In genomic region chr3:195760345-195760983, GRCh38 we compare ENCODE assay signal across 16 cellular contexts. TPM values are rescaled to one million over a fixed set of nuclear protein-coding genes. Genes with fewer than 3 reads are reported as not detected.
DNase-seq lines count a peak whose midpoint lies in the region; ATAC-seq lines count a peak whose summit lies in the region.
"Had no signal": no experiment of that assay in that cellular context is flagged by ENCODE, and none has a peak within 500 bp of the region (broad histone marks: within the 10 kb centered on the region; RNA-seq: fewer than 3 reads in every experiment).

No MANE protein-coding gene starts in this region.

- intact Hi-C loops in sciatic nerve (cut with DNase I): no loop called here

- in situ Hi-C loops in G401 (cut with HindIII; ENCODE audit: low sequenced_read_pairs): no loop called here

- DNase-seq in G401 (ENCODE audit: low spot score): peak; percentile 27
- no peak for DNase-seq in T-helper 17 cell
- DNase-seq in left kidney (ENCODE audit: low read depth, low spot score): peak; percentile 31
- no peak for DNase-seq in sciatic nerve (ENCODE audit: low spot score)
- DNase-seq in activated CD4-positive, alpha-beta T cell treated with anti-CD3 and anti-CD28 coated beads, Interleukin-2, amount 50 U/mL, for 4 hours: no peak
- DNase-seq in stimulated activated CD4-positive, alpha-beta T cell treated with anti-CD3 and anti-CD28 coated beads, Interleukin-2, amount 100 ng/mL, for 24 hours: no peak
- DNase-seq: activated CD8-positive, alpha-beta memory T cell treated with anti-CD3 and anti-CD28 coated beads, Interleukin-2, amount 50 U/mL, for 4 hours; dermis blood vessel endothelial cell; esophagus squamous epithelium; mesenchymal stem cell had no signal

- peak overlapping the region; percentile 51 for H3K27ac Mint-ChIP-seq in T-helper 17 cell
- H3K27ac Mint-ChIP-seq: WTC11 had no signal

- peaks cover 69% of the 10 kb centered on the region for H3K27me3 Mint-ChIP-seq in T-helper 17 cell

- H3K4me1 Mint-ChIP-seq in T-helper 17 cell: peaks cover 20% of the 10 kb centered on the region

- ATAC-seq in T-helper 17 cell (no peak), sciatic nerve (peak; percentile 82), GM18868 (IDR thresholded peaks at IDR 0.05; ENCODE audit: unreplicated experiment) (no peak), GM21423 (IDR thresholded peaks at IDR 0.05; ENCODE audit: unreplicated experiment) (no peak)
- ATAC-seq: WTC11 had no signal

- H3K36me3 Mint-ChIP-seq in T-helper 17 cell (ENCODE audit: low read depth): peaks cover 5% of the 10 kb centered on the region
- H3K36me3 Mint-ChIP-seq: WTC11 had no signal

- H3K9me3 ChIP-seq in T-helper 17 cell (ENCODE audit: control insufficient read depth, low read length, poor library complexity, severe bottlenecking): no peaks in the 10 kb centered on the region
- H3K9me3 ChIP-seq: esophagus squamous epithelium, upper lobe of left lung had no signal

- peak overlapping the region; percentile 79 for H3K4me3 Mint-ChIP-seq in T-helper 17 cell
- H3K4me3 Mint-ChIP-seq: WTC11 had no signal

RNA-seq across cellular contexts. Expression of gene MUC20, which starts 39.7 kb away (rescaled TPM):
- 1.7 and 4.7 TPM in 2 replicates for total RNA-seq in G401 (2014; rRNA removed; shearing (Covaris generic))
- total RNA-seq in T-helper 17 cell (10 to 100 TPM in 1 of 2 donors, 1 to 10 TPM in 1; 6.4 to 13.2 TPM), sciatic nerve (28.7 TPM)
- total RNA-seq: HT1080 had no signal

RNA-seq across cellular contexts. Expression of gene MUC4, which starts 51.3 kb away (rescaled TPM):
- total RNA-seq in G401 (2014; rRNA removed; shearing (Covaris generic)): 0.12 and 0.20 TPM in 2 replicates
- total RNA-seq in T-helper 17 cell (not detected), sciatic nerve (0.31 TPM)
- total RNA-seq: MCF 10A had no signal

Comparison
In these comparisons a context has a peak if more than half of its experiments do, and no peak if none do; other contexts are left out.
1. DNase-seq: peak in G401 (single experiment) and left kidney (single experiment); none in T-helper 17 cell (0 of 3), sciatic nerve (single experiment), activated CD4-positive, alpha-beta T cell treated with anti-CD3 and anti-CD28 coated beads, Interleukin-2, amount 50 U/mL, for 4 hours (0 of 2) and stimulated activated CD4-positive, alpha-beta T cell treated with anti-CD3 and anti-CD28 coated beads, Interleukin-2, amount 100 ng/mL, for 24 hours (0 of 2).